In the genomic region with DNA sequence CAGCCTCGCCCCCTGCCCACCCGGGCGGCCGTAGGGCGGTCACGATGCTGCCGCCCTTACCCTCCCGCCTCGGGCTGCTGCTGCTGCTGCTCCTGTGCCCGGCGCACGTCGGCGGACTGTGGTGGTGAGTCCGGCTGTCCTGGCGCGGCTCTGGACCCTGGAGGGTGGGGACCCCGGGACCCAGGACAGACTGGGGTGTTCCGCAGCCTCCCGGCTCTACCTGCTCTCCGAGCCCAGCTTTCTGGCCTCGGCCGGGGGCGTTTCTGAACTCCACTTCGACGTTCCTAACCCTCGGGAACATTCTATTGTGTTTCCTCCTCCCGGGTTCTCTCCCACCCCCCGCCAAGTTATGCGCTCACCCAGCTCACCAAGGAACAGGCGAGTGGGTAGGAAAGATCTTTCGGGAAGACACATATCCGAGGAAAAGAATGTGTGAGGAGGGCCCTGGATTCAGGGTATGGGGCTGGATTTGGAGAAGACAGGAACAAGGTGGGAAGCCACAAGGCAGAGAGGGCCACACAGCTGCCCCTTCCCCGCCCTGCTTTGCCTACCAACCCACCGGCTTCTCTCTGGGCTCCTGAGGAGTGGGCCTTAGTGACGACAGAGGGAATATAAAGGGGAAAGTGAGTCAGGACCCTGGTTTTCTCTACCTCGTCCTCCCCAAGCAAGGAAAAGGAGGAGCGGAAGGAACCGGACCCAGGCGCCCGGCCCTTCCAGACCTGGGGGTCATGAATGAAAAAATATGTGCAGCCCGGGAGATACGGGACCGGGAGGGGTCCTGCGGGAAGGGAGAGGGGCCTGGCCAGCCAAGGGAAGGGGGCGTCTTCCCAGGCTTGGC, we compare ENCODE assay signal across 10 cellular contexts. TPM values are rescaled to one million over a fixed set of nuclear protein-coding genes. Genes with fewer than 3 reads are reported as not detected.
A peak's percentile ranks its signal among the peaks of the same experiment; 100 is the strongest.
DNase-seq lines count a peak whose midpoint lies in the region; ATAC-seq and TF ChIP-seq lines count a peak whose summit lies in the region.
"Had no signal": no experiment of that assay in that cellular context is flagged by ENCODE, and none has a peak within 500 bp of the region (broad histone marks: within the 10 kb centered on the region; RNA-seq: fewer than 3 reads in every experiment).

No MANE protein-coding gene starts in this region.

- peak overlapping the region; percentile 11 for H3K4me3 Mint-ChIP-seq in activated CD8-positive, alpha-beta T cell treated with anti-CD3 and anti-CD28 coated beads for 36 hours
- no peak overlapping the region for H3K4me3 Mint-ChIP-seq in activated CD8-positive, alpha-beta T cell treated with anti-CD3 and anti-CD28 coated beads, Interleukin-2, amount 10 ng/mL, durations not matched to agents 7 days and 5 days
- H3K4me3 Mint-ChIP-seq in brain = peak overlapping the region; percentile 61 to 89 (median 82)
- peak overlapping the region; percentile 79 for H3K4me3 Mint-ChIP-seq in memory B cell

- ATAC-seq in activated CD8-positive, alpha-beta T cell treated with anti-CD3 and anti-CD28 coated beads for 36 hours = no peak
- ATAC-seq in activated CD8-positive, alpha-beta T cell treated with anti-CD3 and anti-CD28 coated beads, Interleukin-2, amount 10 ng/mL, durations not matched to agents 7 days and 5 days = no peak
- peak; percentile 19 for ATAC-seq in memory B cell (ENCODE audit: low read depth)

- peaks cover 73% of the 10 kb centered on the region for H3K27me3 Mint-ChIP-seq in activated CD8-positive, alpha-beta T cell treated with anti-CD3 and anti-CD28 coated beads for 36 hours
- peaks cover 73% of the 10 kb centered on the region for H3K27me3 Mint-ChIP-seq in activated CD8-positive, alpha-beta T cell treated with anti-CD3 and anti-CD28 coated beads, Interleukin-2, amount 10 ng/mL, durations not matched to agents 7 days and 5 days (ENCODE audit: low read depth)
- H3K27me3 Mint-ChIP-seq in brain (peaks cover 97% of the 10 kb centered on the region), memory B cell (peaks cover 46% of the 10 kb centered on the region)

- peak overlapping the region; percentile 47 to 54 for H3K4me3 ChIP-seq in testis

- CTCF ChIA-PET in activated CD8-positive, alpha-beta T cell treated with anti-CD3 and anti-CD28 coated beads for 36 hours (lab: Charles Lee) = interaction anchor here (0.6 to 7.6 kb wide), 8 partner anchors 9 to 149 kb away, joined by 3 to 63 read pairs (median 6); no protein-coding TSS in a partner anchor
- CTCF ChIA-PET in activated CD8-positive, alpha-beta T cell treated with anti-CD3 and anti-CD28 coated beads, Interleukin-2, amount 10 ng/mL, durations not matched to agents 7 days and 5 days (lab: Charles Lee) = interaction anchor here (1.3 to 4.3 kb wide), 4 partner anchors 9 to 120 kb away, joined by 5 to 26 read pairs (median 8); no protein-coding TSS in a partner anchor

- no peaks in the 10 kb centered on the region for H3K9me3 ChIP-seq in testis

- no peaks in the 10 kb centered on the region for H3K36me3 Mint-ChIP-seq in activated CD8-positive, alpha-beta T cell treated with anti-CD3 and anti-CD28 coated beads for 36 hours (ENCODE audit: low read depth)
- no peaks in the 10 kb centered on the region for H3K36me3 Mint-ChIP-seq in activated CD8-positive, alpha-beta T cell treated with anti-CD3 and anti-CD28 coated beads, Interleukin-2, amount 10 ng/mL, durations not matched to agents 7 days and 5 days (ENCODE audit: low read depth)
- H3K36me3 Mint-ChIP-seq in brain (no peaks in the 10 kb centered on the region), memory B cell (no peaks in the 10 kb centered on the region)

- no peaks in the 10 kb centered on the region for H3K9me3 Mint-ChIP-seq in activated CD8-positive, alpha-beta T cell treated with anti-CD3 and anti-CD28 coated beads for 36 hours
- H3K9me3 Mint-ChIP-seq in activated CD8-positive, alpha-beta T cell treated with anti-CD3 and anti-CD28 coated beads, Interleukin-2, amount 10 ng/mL, durations not matched to agents 7 days and 5 days (ENCODE audit: insufficient read depth) = no peaks in the 10 kb centered on the region
- H3K9me3 Mint-ChIP-seq in brain (peaks cover 0 to 5% (median 1%) of the 10 kb centered on the region in 5 experiments), memory B cell (no peaks in the 10 kb centered on the region)

- H3K4me1 Mint-ChIP-seq in activated CD8-positive, alpha-beta T cell treated with anti-CD3 and anti-CD28 coated beads for 36 hours (ENCODE audit: low read depth) = peaks cover 10% of the 10 kb centered on the region
- peaks cover 14% of the 10 kb centered on the region for H3K4me1 Mint-ChIP-seq in activated CD8-positive, alpha-beta T cell treated with anti-CD3 and anti-CD28 coated beads, Interleukin-2, amount 10 ng/mL, durations not matched to agents 7 days and 5 days (ENCODE audit: low read depth)
- H3K4me1 Mint-ChIP-seq in brain (peaks cover 31% of the 10 kb centered on the region), memory B cell (peaks cover 12% of the 10 kb centered on the region)

- WGBS in testis, 2 donors = 2 to 5% methylated on average over 30 to 32 of the region's 46 CpGs

- POLR2A ChIA-PET in activated CD8-positive, alpha-beta T cell treated with anti-CD3 and anti-CD28 coated beads for 36 hours (lab: Charles Lee) = interaction anchor here (1.4 kb wide), 2 partner anchors 74 to 85 kb away, joined by 3 read pairs; no protein-coding TSS in a partner anchor
- POLR2A ChIA-PET in activated CD8-positive, alpha-beta T cell treated with anti-CD3 and anti-CD28 coated beads, Interleukin-2, amount 10 ng/mL, durations not matched to agents 7 days and 5 days (lab: Charles Lee) = no interaction called here

- H3K36me3 ChIP-seq in testis (ENCODE audit: low read depth, missing control alignments) = no peaks in the 10 kb centered on the region

- peaks cover 21% of the 10 kb centered on the region for H3K4me1 ChIP-seq in testis

- H3K27me3 ChIP-seq in testis = no peaks in the 10 kb centered on the region

- H3K27ac ChIP-seq in testis = peak overlapping the region in 1 of 2 donors; percentile 31
- H3K27ac ChIP-seq: epithelial cell of prostate had no signal

- intact Hi-C loops in activated CD8-positive, alpha-beta T cell treated with anti-CD3 and anti-CD28 coated beads for 36 hours (cut with micrococcal nuclease) = loop anchor here (5.0 kb wide), 1 partner anchor 122 kb away; no protein-coding TSS in a partner anchor
- intact Hi-C loops in testis (cut with DNase I; ENCODE audit: low total_unique reads) = no loop called here

- H3K27ac Mint-ChIP-seq in activated CD8-positive, alpha-beta T cell treated with anti-CD3 and anti-CD28 coated beads for 36 hours = no peak overlapping the region
- H3K27ac Mint-ChIP-seq in activated CD8-positive, alpha-beta T cell treated with anti-CD3 and anti-CD28 coated beads, Interleukin-2, amount 10 ng/mL, durations not matched to agents 7 days and 5 days = no peak overlapping the region
- H3K27ac Mint-ChIP-seq in brain (no peak overlapping the region), memory B cell (peak overlapping the region; percentile 40)

- no peak for DNase-seq in activated CD8-positive, alpha-beta T cell treated with anti-CD3 and anti-CD28 coated beads for 36 hours
- DNase-seq in activated CD8-positive, alpha-beta T cell treated with anti-CD3 and anti-CD28 coated beads, Interleukin-2, amount 10 ng/mL, durations not matched to agents 7 days and 5 days = no peak
- DNase-seq in memory B cell (ENCODE audit: low spot score in 2 of 2) = no peak
- no peak for DNase-seq in testis
- DNase-seq in HuH-7 (ENCODE audit: low spot score) = no peak
- no peak for DNase-seq in SHP77 (lab: John Stamatoyannopoulos, UW)
- DNase-seq in DMS79 (lab: John Stamatoyannopoulos, UW) = no peak
- DNase-seq: NCI-H2107 had no signal

- TF ChIP-seq CTCF in activated CD8-positive, alpha-beta T cell treated with anti-CD3 and anti-CD28 coated beads for 36 hours (IDR thresholded peaks at IDR 0.05) = no peak
- TF ChIP-seq CTCF in brain (conservative IDR thresholded peaks at IDR 0.05) (no peak), testis (IDR thresholded peaks at IDR 0.05) (no peak)

- TF ChIP-seq POLR2A in testis (IDR thresholded peaks at IDR 0.05) = no peak

RNA-seq across cellular contexts. Expression of a gene that starts 0.6 kb away (rescaled TPM):
- total RNA-seq in activated CD8-positive, alpha-beta T cell treated with anti-CD3 and anti-CD28 coated beads for 36 hours = under 1 TPM; 0.25 to 0.34 TPM
- total RNA-seq in activated CD8-positive, alpha-beta T cell treated with anti-CD3 and anti-CD28 coated beads, Interleukin-2, amount 10 ng/mL, durations not matched to agents 7 days and 5 days = not detected
- polyA plus RNA-seq in brain (ENCODE audit: insufficient read depth, low read depth, low replicate concordance) (0.56 TPM), testis (ENCODE audit: insufficient read depth, low read depth, low replicate concordance) (2.7 TPM)
- 10 to 100 TPM in 1 of 2 donors, 1 to 10 TPM in 1; 5.5 to 46.5 TPM for total RNA-seq in testis

RNA-seq across cellular contexts. Expression of a gene that starts 20.4 kb away (rescaled TPM):
- 10 to 100 TPM; 27.9 to 29.2 TPM for total RNA-seq in activated CD8-positive, alpha-beta T cell treated with anti-CD3 and anti-CD28 coated beads for 36 hours
- not detected for total RNA-seq in activated CD8-positive, alpha-beta T cell treated with anti-CD3 and anti-CD28 coated beads, Interleukin-2, amount 10 ng/mL, durations not matched to agents 7 days and 5 days
- polyA plus RNA-seq in brain (ENCODE audit: insufficient read depth, low read depth, low replicate concordance) = 0.58 TPM
- total RNA-seq in testis = 1 to 10 TPM; 1.5 to 2.5 TPM
- 2.1 TPM for polyA plus RNA-seq in testis (ENCODE audit: insufficient read depth, low read depth, low replicate concordance)

RNA-seq across cellular contexts. Expression of a gene that starts 28.6 kb away (rescaled TPM):
- total RNA-seq in activated CD8-positive, alpha-beta T cell treated with anti-CD3 and anti-CD28 coated beads for 36 hours = not detected
- total RNA-seq in activated CD8-positive, alpha-beta T cell treated with anti-CD3 and anti-CD28 coated beads, Interleukin-2, amount 10 ng/mL, durations not matched to agents 7 days and 5 days = not detected
- polyA plus RNA-seq in brain (ENCODE audit: insufficient read depth, low read depth, low replicate concordance) (not detected), testis (ENCODE audit: insufficient read depth, low read depth, low replicate concordance) (0.40 TPM)
- under 1 TPM; 0.25 to 0.39 TPM for total RNA-seq in testis

Comparison
In these comparisons a context has a peak if more than half of its experiments do, and no peak if none do; other contexts are left out.
1. RNA of a gene that starts 20.4 kb away (total RNA-seq): 27.9 to 29.2 TPM in activated CD8-positive, alpha-beta T cell treated with anti-CD3 and anti-CD28 coated beads for 36 hours; 1.5 to 2.5 TPM in testis and not detected in activated CD8-positive, alpha-beta T cell treated with anti-CD3 and anti-CD28 coated beads, Interleukin-2, amount 10 ng/mL, durations not matched to agents 7 days and 5 days; every median in the first group is over 4 times any median in the second.
2. RNA of a gene that starts 0.6 kb away (total RNA-seq): 5.5 to 46.5 TPM in testis; 0.25 to 0.34 TPM in activated CD8-positive, alpha-beta T cell treated with anti-CD3 and anti-CD28 coated beads for 36 hours and not detected in activated CD8-positive, alpha-beta T cell treated with anti-CD3 and anti-CD28 coated beads, Interleukin-2, amount 10 ng/mL, durations not matched to agents 7 days and 5 days; every median in the first group is over 4 times any median in the second.